ENCODE assay signal across 10 cellular contexts in the genomic region with DNA sequence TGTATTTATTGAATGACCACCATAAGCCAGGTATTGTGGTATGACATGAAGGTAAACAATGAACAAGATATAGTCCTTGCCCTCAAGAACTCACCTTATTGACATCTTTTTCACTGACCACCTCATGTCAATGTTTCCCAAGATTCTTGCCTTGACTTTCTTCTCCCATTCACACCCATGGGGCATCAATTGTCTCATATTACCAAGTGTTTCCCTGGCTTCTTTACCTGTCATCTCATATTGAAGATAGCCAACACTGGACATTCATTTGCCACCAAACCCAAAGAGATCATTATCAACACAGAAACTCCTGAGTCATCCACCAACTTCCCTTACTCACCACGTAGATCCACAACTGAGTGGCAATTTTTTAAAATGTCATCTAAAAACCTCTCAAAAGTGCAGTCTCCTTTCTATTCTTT. TPM values are rescaled to one million over a fixed set of nuclear protein-coding genes. Genes with fewer than 3 reads are reported as not detected.
DNase-seq lines count a peak whose midpoint lies in the region; ATAC-seq lines count a peak whose summit lies in the region.
"Had no signal": no experiment of that assay in that cellular context is flagged by ENCODE, and none has a peak within 500 bp of the region (broad histone marks: within the 10 kb centered on the region; RNA-seq: fewer than 3 reads in every experiment).

No MANE protein-coding gene starts in this region.

- peak; percentile 56 for DNase-seq in MV-4-11 (lab: John Stamatoyannopoulos, UW)
- peak; percentile 66 for DNase-seq in kidney tubule cell (ENCODE audit: low spot score)
- DNase-seq in mesendoderm = no peak
- no peak for DNase-seq in iPS-NIHi7 (ENCODE audit: extremely low spot score)
- no peak for DNase-seq in foreskin melanocyte
- DNase-seq in NCI-H187 treated with DMSO at 0.1 percent for 48 hours (lab: John Stamatoyannopoulos, UW) = no peak
- DNase-seq: NCI-H446 treated with DMSO at 0.1 percent for 48 hours had no signal

- no peak overlapping the region for H3K23ac ChIP-seq in mesendoderm (ENCODE audit: low read length)

- H3K56ac ChIP-seq in mesendoderm (ENCODE audit: low read length) = no peak overlapping the region

- no peaks in the 10 kb centered on the region for H3K36me3 ChIP-seq in mesendoderm (ENCODE audit: control insufficient read depth, insufficient read depth, low read length)
- H3K36me3 ChIP-seq: right atrium auricular region had no signal

- no peak overlapping the region for H2BK5ac ChIP-seq in mesendoderm (ENCODE audit: low read length)

- H3K27ac ChIP-seq in mesendoderm (ENCODE audit: low read depth, low read length) = no peak overlapping the region
- H3K27ac ChIP-seq: right atrium auricular region had no signal

- no peaks in the 10 kb centered on the region for H3K79me1 ChIP-seq in mesendoderm (ENCODE audit: low read length)

- no peaks in the 10 kb centered on the region for H3K27me3 ChIP-seq in mesendoderm (ENCODE audit: insufficient read depth, low read length, poor library complexity)
- H3K27me3 ChIP-seq: right atrium auricular region had no signal

- no peak overlapping the region for H3K4me2 ChIP-seq in mesendoderm (ENCODE audit: low read length)

- WGBS in mesendoderm (ENCODE audit: extremely low coverage, insufficient coverage, low lambda C conversion rate) = no CpG with 5 or more reads among the region's 1 CpG

- H3K4me3 ChIP-seq in mesendoderm (ENCODE audit: low read length) = no peak overlapping the region
- H3K4me3 ChIP-seq: right atrium auricular region had no signal

- H3K4me1 ChIP-seq in mesendoderm (ENCODE audit: control insufficient read depth, low read depth, low read length) = no peaks in the 10 kb centered on the region
- H3K4me1 ChIP-seq: right atrium auricular region had no signal

- no peak overlapping the region for H3K4ac ChIP-seq in mesendoderm (ENCODE audit: low read depth, low read length)

- H2BK120ac ChIP-seq in mesendoderm (ENCODE audit: low read depth, low read length) = no peak overlapping the region

- H3K79me2 ChIP-seq in mesendoderm (ENCODE audit: control insufficient read depth, insufficient read depth, low read length) = no peaks in the 10 kb centered on the region

- H2AK5ac ChIP-seq in mesendoderm (ENCODE audit: low read length) = no peak overlapping the region

- H2BK15ac ChIP-seq in mesendoderm (replicated peaks; ENCODE audit: low read depth) = no peak overlapping the region

- no peak overlapping the region for H3K18ac ChIP-seq in mesendoderm (ENCODE audit: low read length)

- H3K9ac ChIP-seq in mesendoderm (ENCODE audit: low read length) = no peak overlapping the region

- no peak overlapping the region for H4K5ac ChIP-seq in mesendoderm (ENCODE audit: low read length)

- H4K8ac ChIP-seq in mesendoderm (ENCODE audit: low read depth, low read length) = no peak overlapping the region

- ATAC-seq in GM18873 (IDR thresholded peaks at IDR 0.05; ENCODE audit: low FRiP score, unreplicated experiment) = peak; percentile 45
- peak; percentile 41 for ATAC-seq in HG02623 (IDR thresholded peaks at IDR 0.05; ENCODE audit: unreplicated experiment)

RNA-seq across cellular contexts. Expression of gene EFHB, which starts 2.2 kb away (rescaled TPM):
- polyA plus RNA-seq in mesendoderm (2013, experiment 1 of 2) = 0.35 TPM
- polyA plus RNA-seq in mesendoderm (2013, experiment 2 of 2) = 0.41 TPM

RNA-seq across cellular contexts. Expression of gene RAB5A, which starts 15.1 kb away (rescaled TPM):
- 55.2 TPM for polyA plus RNA-seq in mesendoderm (2013, experiment 1 of 2)
- 57.7 TPM for polyA plus RNA-seq in mesendoderm (2013, experiment 2 of 2)

Comparison
In these comparisons a context has a peak if more than half of its experiments do, and no peak if none do; other contexts are left out.
1. DNase-seq: peak in MV-4-11 (single experiment) and kidney tubule cell (single experiment); none in mesendoderm (single experiment), iPS-NIHi7 (single experiment), foreskin melanocyte (single experiment) and NCI-H187 treated with DMSO at 0.1 percent for 48 hours (single experiment).